ENCODE assay signal across 10 cellular contexts in genomic region chr17:43608313-43608712, GRCh38. TPM values are rescaled to one million over a fixed set of nuclear protein-coding genes. Genes with fewer than 3 reads are reported as not detected.
DNase-seq lines count a peak whose midpoint lies in the region; ATAC-seq, FAIRE-seq and TF ChIP-seq lines count a peak whose summit lies in the region.
"Had no signal": no experiment of that assay in that cellular context is flagged by ENCODE, and none has a peak within 500 bp of the region (broad histone marks: within the 10 kb centered on the region; RNA-seq: fewer than 3 reads in every experiment).

No MANE protein-coding gene starts in this region.

- 100% methylated on average over 1 of the region's 1 CpG; no CpG with 5 or more reads in 1 of the 2 donors for WGBS in upper lobe of left lung, 2 donors

- H3K27ac Mint-ChIP-seq in CD14-positive monocyte = peak overlapping the region in 6 of 7 donors; percentile 58 to 93 (median 76)
- H3K27ac Mint-ChIP-seq in naive thymus-derived CD4-positive, alpha-beta T cell = no peak overlapping the region

- peaks cover 0 to 2% of the 10 kb centered on the region in 2 donors for H3K36me3 Mint-ChIP-seq in CD14-positive monocyte
- H3K36me3 Mint-ChIP-seq in naive thymus-derived CD4-positive, alpha-beta T cell = peaks cover 0 to 3% (median 2%) of the 10 kb centered on the region in 5 donors

- H3K27ac ChIP-seq in naive thymus-derived CD4-positive, alpha-beta T cell (ENCODE audit: low read depth, low read length) = no peak overlapping the region
- H3K27ac ChIP-seq in upper lobe of left lung = no peak overlapping the region

- peaks cover 9 to 25% (median 20%) of the 10 kb centered on the region in 7 donors for H3K9me3 Mint-ChIP-seq in CD14-positive monocyte
- peaks cover 0 to 4% (median 0%) of the 10 kb centered on the region in 11 donors for H3K9me3 Mint-ChIP-seq in naive thymus-derived CD4-positive, alpha-beta T cell

- peaks cover 2 to 8% (median 5%) of the 10 kb centered on the region in 3 donors for H3K27me3 Mint-ChIP-seq in CD14-positive monocyte (ENCODE audit: low read depth in 3 of 3)
- H3K27me3 Mint-ChIP-seq in naive thymus-derived CD4-positive, alpha-beta T cell = peaks cover 0 to 11% (median 6%) of the 10 kb centered on the region in 5 donors

- peak; percentile 20 for FAIRE-seq in HTR-8/SVneo (lab: Jason Lieb, UNC)

- no peak overlapping the region for H3K4me3 ChIP-seq in naive thymus-derived CD4-positive, alpha-beta T cell (ENCODE audit: low read length)
- no peak overlapping the region for H3K4me3 ChIP-seq in upper lobe of left lung

- peaks cover 48% of the 10 kb centered on the region for H3K4me1 Mint-ChIP-seq in CD14-positive monocyte
- H3K4me1 Mint-ChIP-seq in naive thymus-derived CD4-positive, alpha-beta T cell = peaks cover 0 to 8% (median 0%) of the 10 kb centered on the region in 7 donors

- TF ChIP-seq POLR2A in upper lobe of left lung (IDR thresholded peaks at IDR 0.05) = no peak

- peak; percentile 84 for DNase-seq in CD14-positive monocyte (ENCODE audit: low spot score)
- DNase-seq in HTR-8/SVneo (ENCODE audit: insufficient read length, low spot score) = no peak
- peak; percentile 55 to 69 for DNase-seq in activated T-cell treated with anti-CD3 and anti-CD28 coated beads, Interleukin-2, amount 50 U/mL, for 48 hours
- peak in 1 of 9 donors; percentile 26 for DNase-seq in naive thymus-derived CD4-positive, alpha-beta T cell
- DNase-seq in upper lobe of left lung = no peak
- DNase-seq in activated effector memory CD4-positive, alpha-beta T cell treated with anti-CD3 and anti-CD28 coated beads, Interleukin-2, amount 50 U/mL, for 16 hours = no peak
- DNase-seq in COLO829 (ENCODE audit: low spot score) = no peak
- no peak for DNase-seq in NCI-H1694 (lab: John Stamatoyannopoulos, UW)
- DNase-seq: GOT3, NCI-H187 had no signal

- POLR2A ChIA-PET in naive thymus-derived CD4-positive, alpha-beta T cell (lab: Charles Lee) = no interaction called here

- no peaks in the 10 kb centered on the region for H3K9me3 ChIP-seq in naive thymus-derived CD4-positive, alpha-beta T cell (ENCODE audit: control insufficient read depth in 2 of 3, low read length in 3 of 3)
- H3K9me3 ChIP-seq in upper lobe of left lung = no peaks in the 10 kb centered on the region

- H3K27me3 ChIP-seq in naive thymus-derived CD4-positive, alpha-beta T cell (ENCODE audit: control insufficient read depth in 2 of 2, insufficient read depth in 2 of 2, low read length in 2 of 2) = no peaks in the 10 kb centered on the region
- no peaks in the 10 kb centered on the region for H3K27me3 ChIP-seq in upper lobe of left lung

- CTCF ChIA-PET in naive thymus-derived CD4-positive, alpha-beta T cell (lab: Charles Lee) = interaction anchor here (1.0 kb wide), 1 partner anchor 32 kb away, joined by 3 read pairs; no protein-coding TSS in a partner anchor

- ATAC-seq in naive thymus-derived CD4-positive, alpha-beta T cell = peak; percentile 84
- no peak for ATAC-seq in upper lobe of left lung (ENCODE audit: low FRiP score in 2 of 2)

- H3K4me1 ChIP-seq in naive thymus-derived CD4-positive, alpha-beta T cell (ENCODE audit: control insufficient read depth in 2 of 2, insufficient read depth in 2 of 2, low read length in 2 of 2) = no peaks in the 10 kb centered on the region
- H3K4me1 ChIP-seq in upper lobe of left lung = no peaks in the 10 kb centered on the region

- no peak overlapping the region for H3K4me3 Mint-ChIP-seq in CD14-positive monocyte
- H3K4me3 Mint-ChIP-seq in naive thymus-derived CD4-positive, alpha-beta T cell = no peak overlapping the region

- intact Hi-C loops in CD14-positive monocyte (cut with micrococcal nuclease) = loop anchor here in 1 of 2 donors (5.0 kb wide), 1 partner anchor 39 kb away; no protein-coding TSS in a partner anchor
- intact Hi-C loops in naive thymus-derived CD4-positive, alpha-beta T cell (cut with micrococcal nuclease) = no loop called here

- no peak for TF ChIP-seq EP300 in upper lobe of left lung (IDR thresholded peaks at IDR 0.05)

- H3K36me3 ChIP-seq in naive thymus-derived CD4-positive, alpha-beta T cell (ENCODE audit: control insufficient read depth in 2 of 3, insufficient read depth in 3 of 3, low read length in 3 of 3) = no peaks in the 10 kb centered on the region
- no peaks in the 10 kb centered on the region for H3K36me3 ChIP-seq in upper lobe of left lung

- TF ChIP-seq CTCF in CD14-positive monocyte (IDR thresholded peaks at IDR 0.05) (no peak), upper lobe of left lung (IDR thresholded peaks at IDR 0.05) (no peak)

RNA-seq across cellular contexts. Expression of gene MEOX1, which starts 53.4 kb away (rescaled TPM):
- polyA plus RNA-seq in CD14-positive monocyte = under 1 TPM in 1 of 2 donors, not detected in 1; 0.06 TPM
- total RNA-seq in naive thymus-derived CD4-positive, alpha-beta T cell = 1 to 10 TPM in 1 of 5 experiments, under 1 TPM in 4; 0.37 to 2.5 (median 0.54) TPM
- 1 to 10 TPM in 1 of 2 donors, under 1 TPM in 1; 0.40 to 1.5 TPM for polyA plus RNA-seq in naive thymus-derived CD4-positive, alpha-beta T cell
- total RNA-seq in upper lobe of left lung = 1 to 10 TPM in 2 of 6 donors, under 1 TPM in 1, not detected in 3; 0.98 to 3.0 (median 1.6) TPM

Comparison
In these comparisons a context has a peak if more than half of its experiments do, and no peak if none do; other contexts are left out.
1. DNase-seq: peak in CD14-positive monocyte (single experiment) and activated T-cell treated with anti-CD3 and anti-CD28 coated beads, Interleukin-2, amount 50 U/mL, for 48 hours (2 of 2); none in HTR-8/SVneo (single experiment), upper lobe of left lung (0 of 2), activated effector memory CD4-positive, alpha-beta T cell treated with anti-CD3 and anti-CD28 coated beads, Interleukin-2, amount 50 U/mL, for 16 hours (single experiment), COLO829 (single experiment) and NCI-H1694 (single experiment).
2. H3K27ac Mint-ChIP-seq: peak in CD14-positive monocyte (6 of 7); none in naive thymus-derived CD4-positive, alpha-beta T cell (0 of 9).